ENCODE assay signal across 12 cellular contexts in genomic region chr3:32455609-32456428, GRCh38. TPM values are rescaled to one million over a fixed set of nuclear protein-coding genes. Genes with fewer than 3 reads are reported as not detected.
DNase-seq lines count a peak whose midpoint lies in the region; ATAC-seq, FAIRE-seq and TF ChIP-seq lines count a peak whose summit lies in the region.
"Had no signal": no experiment of that assay in that cellular context is flagged by ENCODE, and none has a peak within 500 bp of the region (broad histone marks: within the 10 kb centered on the region; RNA-seq: fewer than 3 reads in every experiment).

No MANE protein-coding gene starts in this region.

- H3K4me1 ChIP-seq in neuronal stem cell (ENCODE audit: control insufficient read depth in 2 of 2, insufficient read depth in 1 of 2, low read depth in 1 of 2, low read length in 2 of 2): peaks cover 19 to 28% of the 10 kb centered on the region in 2 donors
- peaks cover 5 to 30% (median 12%) of the 10 kb centered on the region in 3 donors for H3K4me1 ChIP-seq in gastroesophageal sphincter

- TF ChIP-seq CTCF in gastroesophageal sphincter (IDR thresholded peaks at IDR 0.05): no peak

- TF ChIP-seq EP300 in gastroesophageal sphincter (IDR thresholded peaks at IDR 0.05): no peak

- H3K9me3 ChIP-seq in neuronal stem cell (replicated peaks in 1 of 2; ENCODE audit: control insufficient read depth in 2 of 2, insufficient read depth in 1 of 2, low read depth in 1 of 2, low read length in 2 of 2): no peaks in the 10 kb centered on the region
- no peaks in the 10 kb centered on the region for H3K9me3 ChIP-seq in gastroesophageal sphincter
- H3K9me3 ChIP-seq: SJCRH30 had no signal

- H3K18ac ChIP-seq in neuronal stem cell (ENCODE audit: low read length): peak overlapping the region; percentile 41

- TF ChIP-seq POLR2A in GM12891 (IDR thresholded peaks at IDR 0.05; ENCODE audit: low read depth, low read length) (no peak), gastroesophageal sphincter (IDR thresholded peaks at IDR 0.05) (no peak)

- H3K4me3 Mint-ChIP-seq in activated naive CD8-positive, alpha-beta T cell treated with anti-CD3 and anti-CD28 coated beads, Interleukin-2, amount 10 ng/mL, durations not matched to agents 7 days and 5 days: peak overlapping the region; percentile 58

- H3K27ac ChIP-seq in neuronal stem cell (replicated peaks; ENCODE audit: low read length): no peak overlapping the region
- H3K27ac ChIP-seq in gastroesophageal sphincter: no peak overlapping the region
- H3K27ac ChIP-seq: SJCRH30 had no signal

- no peak overlapping the region for H4K8ac ChIP-seq in neuronal stem cell (ENCODE audit: low read depth, low read length)

- H3K4me3 ChIP-seq in neuronal stem cell (ENCODE audit: low read length in 2 of 2): no peak overlapping the region
- no peak overlapping the region for H3K4me3 ChIP-seq in gastroesophageal sphincter
- H3K4me3 ChIP-seq: SJCRH30 had no signal

- peaks cover 43% of the 10 kb centered on the region for H3K4me1 Mint-ChIP-seq in activated naive CD8-positive, alpha-beta T cell treated with anti-CD3 and anti-CD28 coated beads, Interleukin-2, amount 10 ng/mL, durations not matched to agents 7 days and 5 days

- no peak overlapping the region for H2BK15ac ChIP-seq in neuronal stem cell (ENCODE audit: low read length)

- no peak overlapping the region for H2AFZ ChIP-seq in neuronal stem cell (ENCODE audit: low read length)

- H3K4ac ChIP-seq in neuronal stem cell (ENCODE audit: low read length): no peak overlapping the region

- POLR2A ChIA-PET in activated naive CD8-positive, alpha-beta T cell treated with anti-CD3 and anti-CD28 coated beads, Interleukin-2, amount 10 ng/mL, durations not matched to agents 7 days and 5 days (lab: Charles Lee): interaction anchor here (0.9 to 8.1 kb wide), 10 partner anchors 9 to 64 kb away, joined by 3 to 112 read pairs (median 6); partner anchors contain the start of gene CMTM7

- H3K27me3 Mint-ChIP-seq in activated naive CD8-positive, alpha-beta T cell treated with anti-CD3 and anti-CD28 coated beads, Interleukin-2, amount 10 ng/mL, durations not matched to agents 7 days and 5 days: no peaks in the 10 kb centered on the region

- H3K79me1 ChIP-seq in neuronal stem cell (ENCODE audit: low read depth, low read length): no peaks in the 10 kb centered on the region

- no peak overlapping the region for H3K4me2 ChIP-seq in neuronal stem cell (ENCODE audit: insufficient read depth, low read length, poor library complexity, severe bottlenecking)

- H2BK5ac ChIP-seq in neuronal stem cell (ENCODE audit: low read length): no peak overlapping the region

- no peak overlapping the region for H2BK12ac ChIP-seq in neuronal stem cell (ENCODE audit: low read length)

- H4K91ac ChIP-seq in neuronal stem cell (ENCODE audit: low read depth, low read length, poor library complexity): no peak overlapping the region

- FAIRE-seq in GM12891 (lab: Jason Lieb, UNC): peak; percentile 16

- no peak overlapping the region for H3K23ac ChIP-seq in neuronal stem cell (ENCODE audit: low read depth, low read length, poor library complexity)

- WGBS in neuronal stem cell (ENCODE audit: extremely low coverage in 2 of 2, insufficient read length in 2 of 2, insufficient replicate concordance in 1 of 2), 2 donors: no CpG with 5 or more reads among the region's 15 CpGs
- WGBS in gastroesophageal sphincter (ENCODE audit: low coverage in 1 of 2), 2 donors: 80 to 90% methylated on average over 2 to 8 of the region's 15 CpGs

- no peak overlapping the region for H3K9ac ChIP-seq in neuronal stem cell (ENCODE audit: low read depth, low read length, poor library complexity)

- DNase-seq in GM12891 (ENCODE audit: insufficient read length, low spot score) (no peak), neuronal stem cell (ENCODE audit: low spot score) (no peak), dedifferentiated amniotic fluid mesenchymal stem cell (ENCODE audit: extremely low spot score) (no peak), NCI-H69 (lab: John Stamatoyannopoulos, UW) (no peak)
- no peak for DNase-seq in activated naive CD8-positive, alpha-beta T cell treated with anti-CD3 and anti-CD28 coated beads, Interleukin-2, amount 10 ng/mL, durations not matched to agents 7 days and 5 days
- DNase-seq: NCI-H1105 treated with DMSO at 0.1 percent for 48 hours, NCI-H748 treated with DMSO at 0.1 percent for 48 hours, posterior cingulate gyrus, SJCRH30 had no signal

- H2BK120ac ChIP-seq in neuronal stem cell (ENCODE audit: low read depth, low read length): no peak overlapping the region

- H3K14ac ChIP-seq in neuronal stem cell (ENCODE audit: low read length): peak overlapping the region; percentile 42

- H3K36me3 Mint-ChIP-seq in activated naive CD8-positive, alpha-beta T cell treated with anti-CD3 and anti-CD28 coated beads, Interleukin-2, amount 10 ng/mL, durations not matched to agents 7 days and 5 days: peaks cover 16% of the 10 kb centered on the region

- H2AK5ac ChIP-seq in neuronal stem cell (ENCODE audit: low read depth, low read length): no peak overlapping the region

- H3K9me3 Mint-ChIP-seq in activated naive CD8-positive, alpha-beta T cell treated with anti-CD3 and anti-CD28 coated beads, Interleukin-2, amount 10 ng/mL, durations not matched to agents 7 days and 5 days: no peaks in the 10 kb centered on the region

- peaks cover 2 to 69% of the 10 kb centered on the region in 2 donors for H3K36me3 ChIP-seq in neuronal stem cell (replicated peaks in 1 of 2; ENCODE audit: control insufficient read depth in 2 of 2, insufficient read depth in 2 of 2, low read length in 2 of 2)
- peaks cover 0 to 8% of the 10 kb centered on the region in 2 donors for H3K36me3 ChIP-seq in gastroesophageal sphincter
- H3K36me3 ChIP-seq: SJCRH30 had no signal

- peak overlapping the region; percentile 88 for H3K27ac Mint-ChIP-seq in activated naive CD8-positive, alpha-beta T cell treated with anti-CD3 and anti-CD28 coated beads, Interleukin-2, amount 10 ng/mL, durations not matched to agents 7 days and 5 days

- ATAC-seq in HG03095 (IDR thresholded peaks at IDR 0.05; ENCODE audit: unreplicated experiment) (peak; percentile 42), gastroesophageal sphincter (no peak), esophagus mucosa (no peak)
- ATAC-seq in activated naive CD8-positive, alpha-beta T cell treated with anti-CD3 and anti-CD28 coated beads, Interleukin-2, amount 10 ng/mL, durations not matched to agents 7 days and 5 days (ENCODE audit: low read depth): no peak

- H3K27me3 ChIP-seq in neuronal stem cell (ENCODE audit: control insufficient read depth in 3 of 3, insufficient read depth in 3 of 3, low read depth in 1 of 3, low read length in 3 of 3) (no peaks in the 10 kb centered on the region), gastroesophageal sphincter (no peaks in the 10 kb centered on the region)
- H3K27me3 ChIP-seq: SJCRH30 had no signal

TF ChIP-seq in GM12891, 5 proteins besides CTCF, POLR2A, EP300 and RAD21:
- no peak for TF ChIP-seq POU2F2 (IDR thresholded peaks at IDR 0.05; ENCODE audit: low read depth, low read length)
- no peak for TF ChIP-seq PAX5 (IDR thresholded peaks at IDR 0.05; ENCODE audit: insufficient read depth, low read length, severe bottlenecking)
- no peak for TF ChIP-seq SPI1 (IDR thresholded peaks at IDR 0.05; ENCODE audit: low read depth, low read length)
- TF ChIP-seq TAF1 (IDR thresholded peaks at IDR 0.05; ENCODE audit: low read depth, low read length): no peak
- TF ChIP-seq POLR2AphosphoS5 (IDR thresholded peaks at IDR 0.05; ENCODE audit: low read depth, low read length): no peak

RNA-seq across cellular contexts. Expression of gene CMTM6, which starts 46.8 kb away (rescaled TPM):
- 21.3 TPM for polyA plus RNA-seq in GM12891 (2012; ENCODE audit: low read depth, missing spikeins)
- total RNA-seq in activated naive CD8-positive, alpha-beta T cell treated with anti-CD3 and anti-CD28 coated beads, Interleukin-2, amount 10 ng/mL, durations not matched to agents 7 days and 5 days: 10 to 100 TPM; 37.8 to 38.0 TPM
- 38.0 TPM for polyA plus RNA-seq in neuronal stem cell (2013, experiment 1 of 2)
- 39.3 TPM for polyA plus RNA-seq in neuronal stem cell (2013, experiment 2 of 2)
- total RNA-seq in gastroesophageal sphincter: 10 to 100 TPM; 38.8 to 64.0 (median 55.5) TPM
- 28.0 TPM for total RNA-seq in esophagus mucosa
